1 cellular context compared by ENCODE assay signal in genomic region chr1:54696262-54696661, GRCh38.
TF ChIP-seq lines count a peak whose summit lies in the region.

No MANE protein-coding gene starts in this region.

TF ChIP-seq in HEK293, 187 proteins besides CTCF, POLR2A, EP300 and RAD21 (continued from another document):
- TF ChIP-seq ZNF362 (tag by site-specific recombination; IDR thresholded peaks at IDR 0.05): peak; percentile 22; the same call in 1 of the 2 replicates
TF ChIP-seq in HEK293: peak in this region for 1.
